1 cellular context compared by ENCODE assay signal in genomic region chr2:172358784-172359556, GRCh38.
TF ChIP-seq lines count a peak whose summit lies in the region.

No MANE protein-coding gene starts in this region.

TF ChIP-seq in H1, 55 proteins besides CTCF, POLR2A, EP300 and RAD21 (continued from another document):
- no peak for TF ChIP-seq RNF2 (IDR thresholded peaks at IDR 0.05; ENCODE audit: borderline replicate concordance, low read depth, low read length, missing control alignments, poor library complexity, severe bottlenecking)
- no peak for TF ChIP-seq TAF7 (optimal IDR thresholded peaks at IDR 0.05; ENCODE audit: borderline replicate concordance, low read depth, low read length)
